26 cellular contexts compared by ENCODE assay signal in genomic region chr3:45480871-45481270, GRCh38.
"Had no signal": no experiment of that assay in that cellular context is flagged by ENCODE, and none has a peak within 500 bp of the region (broad histone marks: within the 10 kb centered on the region; RNA-seq: fewer than 3 reads in every experiment).

No MANE protein-coding gene starts in this region.

- H3K4me1 ChIP-seq: esophagus muscularis mucosa, gastroesophageal sphincter, prostate gland, right atrium auricular region, tibial artery had no signal

- H3K4me1 Mint-ChIP-seq: activated naive CD8-positive, alpha-beta T cell treated with anti-CD3 and anti-CD28 coated beads, Interleukin-2, amount 50 U/mL, for 24 hours had no signal

- FAIRE-seq: endothelial cell of umbilical vein, urothelium cell line had no signal

- H3K36me3 ChIP-seq: ovary, prostate gland had no signal

- H3K9me3 ChIP-seq: ovary, prostate gland, right atrium auricular region, tibial artery had no signal

- H3K27me3 Mint-ChIP-seq: activated CD4-positive, alpha-beta memory T cell treated with anti-CD3 and anti-CD28 coated beads, Interleukin-2, amount 10 ng/mL, durations not matched to agents 7 days and 5 days; activated naive CD8-positive, alpha-beta T cell treated with anti-CD3 and anti-CD28 coated beads, Interleukin-2, amount 50 U/mL, for 24 hours; natural killer cell treated with Interleukin-12 subunit alpha and Interleukin-12 subunit beta and Interleukin-15 and Interleukin-18, amount 100 ng/mL, for 72 hours; stimulated activated naive CD8-positive, alpha-beta T cell treated with anti-CD3 and anti-CD28 coated beads, Interleukin-15, Interleukin-2, amounts not matched to agents 100 ng/mL and 50 ng/mL, for 24 hours had no signal

- H3K4me3 ChIP-seq: esophagus muscularis mucosa, gastroesophageal sphincter, left lung, ovary, prostate gland, right atrium auricular region, tibial artery had no signal

- H3K4me3 Mint-ChIP-seq: activated CD4-positive, alpha-beta memory T cell treated with anti-CD3 and anti-CD28 coated beads, Interleukin-2, amount 10 ng/mL, durations not matched to agents 7 days and 5 days; activated naive CD8-positive, alpha-beta T cell treated with anti-CD3 and anti-CD28 coated beads, Interleukin-2, amount 50 U/mL, for 24 hours; activated T-cell treated with anti-CD3 and anti-CD28 coated beads, Interleukin-2, amount 50 U/mL, for 72 hours; mesothelial cell of epicardium; natural killer cell treated with Interleukin-12 subunit alpha and Interleukin-12 subunit beta and Interleukin-15 and Interleukin-18, amount 100 ng/mL, for 72 hours; stimulated activated naive CD8-positive, alpha-beta T cell treated with anti-CD3 and anti-CD28 coated beads, Interleukin-15, Interleukin-2, amounts not matched to agents 100 ng/mL and 50 ng/mL, for 24 hours had no signal

- H3K9me3 Mint-ChIP-seq: activated naive CD8-positive, alpha-beta T cell treated with anti-CD3 and anti-CD28 coated beads, Interleukin-2, amount 50 U/mL, for 24 hours; natural killer cell treated with Interleukin-12 subunit alpha and Interleukin-12 subunit beta and Interleukin-15 and Interleukin-18, amount 100 ng/mL, for 72 hours; stimulated activated naive CD8-positive, alpha-beta T cell treated with anti-CD3 and anti-CD28 coated beads, Interleukin-15, Interleukin-2, amounts not matched to agents 100 ng/mL and 50 ng/mL, for 24 hours had no signal

- H3K27ac ChIP-seq: brain microvascular endothelial cell, esophagus muscularis mucosa, gastroesophageal sphincter, left lung, ovary, prostate gland, right atrium auricular region, tibial artery had no signal

- ATAC-seq: activated naive CD8-positive, alpha-beta T cell treated with anti-CD3 and anti-CD28 coated beads, Interleukin-2, amount 50 U/mL, for 24 hours; activated T-cell treated with anti-CD3 and anti-CD28 coated beads, Interleukin-2, amount 50 U/mL, for 72 hours; gastroesophageal sphincter; natural killer cell treated with Interleukin-12 subunit alpha and Interleukin-12 subunit beta and Interleukin-15 and Interleukin-18, amount 100 ng/mL, for 72 hours had no signal

- DNase-seq: activated CD4-positive, alpha-beta memory T cell treated with anti-CD3 and anti-CD28 coated beads, Interleukin-2, amount 10 ng/mL, durations not matched to agents 7 days and 5 days; activated CD4-positive, alpha-beta T cell treated with anti-CD3 and anti-CD28 coated beads for 48 hours; activated effector memory CD4-positive, alpha-beta T cell treated with anti-CD3 and anti-CD28 coated beads, Interleukin-2, amount 50 U/mL, for 16 hours; activated naive CD4-positive, alpha-beta T cell treated with anti-CD3 and anti-CD28 coated beads, Interleukin-2, amount 50 U/mL, for 16 hours; activated naive CD8-positive, alpha-beta T cell treated with anti-CD3 and anti-CD28 coated beads, Interleukin-2, amount 50 U/mL, for 24 hours; activated T-cell treated with anti-CD3 and anti-CD28 coated beads, Interleukin-2, amount 50 U/mL, for 72 hours; anterior cingulate cortex; brain microvascular endothelial cell; central memory CD4-positive, alpha-beta T cell; effector memory CD4-positive, alpha-beta T cell; head of caudate nucleus; ovary; stimulated activated CD4-positive, alpha-beta T cell treated with anti-CD3 and anti-CD28 coated beads, Interleukin-12 subunit alpha, Interleukin-12 subunit beta, amount 100 ng/mL, for 4 hours; stimulated activated CD4-positive, alpha-beta T cell treated with anti-CD3 and anti-CD28 coated beads, Interleukin-4, amount 100 ng/mL, for 4 hours; substantia nigra; tibial artery had no signal

- H3K27me3 ChIP-seq: brain microvascular endothelial cell, esophagus muscularis mucosa, gastroesophageal sphincter, left lung, ovary, right atrium auricular region, tibial artery had no signal

- H3K27ac Mint-ChIP-seq: activated CD4-positive, alpha-beta memory T cell treated with anti-CD3 and anti-CD28 coated beads, Interleukin-2, amount 10 ng/mL, durations not matched to agents 7 days and 5 days; activated naive CD8-positive, alpha-beta T cell treated with anti-CD3 and anti-CD28 coated beads, Interleukin-2, amount 50 U/mL, for 24 hours; activated T-cell treated with anti-CD3 and anti-CD28 coated beads, Interleukin-2, amount 50 U/mL, for 72 hours; mesothelial cell of epicardium; natural killer cell treated with Interleukin-12 subunit alpha and Interleukin-12 subunit beta and Interleukin-15 and Interleukin-18, amount 100 ng/mL, for 72 hours; stimulated activated naive CD8-positive, alpha-beta T cell treated with anti-CD3 and anti-CD28 coated beads, Interleukin-15, Interleukin-2, amounts not matched to agents 100 ng/mL and 50 ng/mL, for 24 hours had no signal
